8 cellular contexts compared by ENCODE assay signal in genomic region chr19:55160128-55160985, GRCh38. TPM values are rescaled to one million over a fixed set of nuclear protein-coding genes. Genes with fewer than 3 reads are reported as not detected.
DNase-seq lines count a peak whose midpoint lies in the region; ATAC-seq, FAIRE-seq and TF ChIP-seq lines count a peak whose summit lies in the region.

No MANE protein-coding gene starts in this region.

- H3K27me3 Mint-ChIP-seq in CD4-positive, alpha-beta T cell: peaks cover 69% of the 10 kb centered on the region
- H3K27me3 Mint-ChIP-seq in T-helper 1 cell treated with Interleukin-12 subunit alpha and Interleukin-12 subunit beta and Interleukin-4 antibody, amounts not matched to agents 30 μg/mL and 1 μg/mL, for 36 hours (ENCODE audit: low read depth): peaks cover 42% of the 10 kb centered on the region
- peaks cover 34% of the 10 kb centered on the region for H3K27me3 Mint-ChIP-seq in activated naive CD8-positive, alpha-beta T cell treated with anti-CD3 and anti-CD28 coated beads, Interleukin-2, amount 10 ng/mL, durations not matched to agents 7 days and 5 days

- no peak overlapping the region for H3K27ac Mint-ChIP-seq in CD4-positive, alpha-beta T cell
- peak overlapping the region; percentile 13 for H3K27ac Mint-ChIP-seq in T-helper 1 cell treated with Interleukin-12 subunit alpha and Interleukin-12 subunit beta and Interleukin-4 antibody, amounts not matched to agents 30 μg/mL and 1 μg/mL, for 36 hours
- no peak overlapping the region for H3K27ac Mint-ChIP-seq in activated naive CD8-positive, alpha-beta T cell treated with anti-CD3 and anti-CD28 coated beads, Interleukin-2, amount 10 ng/mL, durations not matched to agents 7 days and 5 days

- peak; percentile 65 to 85 (median 76) for DNase-seq in CD4-positive, alpha-beta T cell
- DNase-seq in H54 (ENCODE audit: insufficient read length, low spot score) (peak; percentile 99), NCI-H187 (lab: John Stamatoyannopoulos, UW) (peak; percentile 82 to 95), heart left ventricle (peak; percentile 86 to 92 (median 89)), retina (peak; percentile 87)
- peak; percentile 95 for DNase-seq in activated naive CD8-positive, alpha-beta T cell treated with anti-CD3 and anti-CD28 coated beads, Interleukin-2, amount 10 ng/mL, durations not matched to agents 7 days and 5 days

- FAIRE-seq in H54 (lab: Jason Lieb, UNC): no peak

- H3K4me3 ChIP-seq in heart left ventricle: peak overlapping the region in 9 of 12 donors; percentile 1 to 83 (median 53)

- no peak overlapping the region for H3K27ac ChIP-seq in CD4-positive, alpha-beta T cell (ENCODE audit: low read depth, low read length)
- peak overlapping the region in 11 of 12 donors; percentile 53 to 100 (median 95) for H3K27ac ChIP-seq in heart left ventricle

- H3K36me3 Mint-ChIP-seq in CD4-positive, alpha-beta T cell (ENCODE audit: low read depth): no peaks in the 10 kb centered on the region
- H3K36me3 Mint-ChIP-seq in T-helper 1 cell treated with Interleukin-12 subunit alpha and Interleukin-12 subunit beta and Interleukin-4 antibody, amounts not matched to agents 30 μg/mL and 1 μg/mL, for 36 hours (ENCODE audit: low read depth): no peaks in the 10 kb centered on the region
- no peaks in the 10 kb centered on the region for H3K36me3 Mint-ChIP-seq in activated naive CD8-positive, alpha-beta T cell treated with anti-CD3 and anti-CD28 coated beads, Interleukin-2, amount 10 ng/mL, durations not matched to agents 7 days and 5 days

- POLR2A ChIA-PET in CD4-positive, alpha-beta T cell (lab: Charles Lee): interaction anchor here (0.6 to 1.2 kb wide), 4 partner anchors 9 to 247 kb away, joined by 3 to 4 read pairs (median 4); partner anchors contain the start of gene UBE2S
- POLR2A ChIA-PET in activated naive CD8-positive, alpha-beta T cell treated with anti-CD3 and anti-CD28 coated beads, Interleukin-2, amount 10 ng/mL, durations not matched to agents 7 days and 5 days (lab: Charles Lee): interaction anchor here (0.5 to 1.4 kb wide), 6 partner anchors 13 to 720 kb away, joined by 3 to 4 read pairs (median 4); partner anchors contain the start of genes FIZ1 and ZNF628

- no peaks in the 10 kb centered on the region for H3K9me3 Mint-ChIP-seq in CD4-positive, alpha-beta T cell
- no peaks in the 10 kb centered on the region for H3K9me3 Mint-ChIP-seq in T-helper 1 cell treated with Interleukin-12 subunit alpha and Interleukin-12 subunit beta and Interleukin-4 antibody, amounts not matched to agents 30 μg/mL and 1 μg/mL, for 36 hours
- H3K9me3 Mint-ChIP-seq in activated naive CD8-positive, alpha-beta T cell treated with anti-CD3 and anti-CD28 coated beads, Interleukin-2, amount 10 ng/mL, durations not matched to agents 7 days and 5 days: no peaks in the 10 kb centered on the region

- H3K36me3 ChIP-seq in heart left ventricle: peaks cover 0 to 27% (median 0%) of the 10 kb centered on the region in 9 donors

- WGBS in heart left ventricle, 4 donors: 3 to 11% (median 5%) methylated on average over 6 to 33 of the region's 33 CpGs

- intact Hi-C loops in CD4-positive, alpha-beta T cell (cut with DNase I, micrococcal nuclease): loop anchor here (1.0 to 5.0 kb wide), 2 partner anchors 72 to 73 kb away; no protein-coding TSS in a partner anchor
- intact Hi-C loops in heart left ventricle (cut with DNase I): no loop called here

- H3K4me3 Mint-ChIP-seq in CD4-positive, alpha-beta T cell: no peak overlapping the region
- peak overlapping the region; percentile 47 for H3K4me3 Mint-ChIP-seq in T-helper 1 cell treated with Interleukin-12 subunit alpha and Interleukin-12 subunit beta and Interleukin-4 antibody, amounts not matched to agents 30 μg/mL and 1 μg/mL, for 36 hours
- no peak overlapping the region for H3K4me3 Mint-ChIP-seq in activated naive CD8-positive, alpha-beta T cell treated with anti-CD3 and anti-CD28 coated beads, Interleukin-2, amount 10 ng/mL, durations not matched to agents 7 days and 5 days

- CTCF ChIA-PET in CD4-positive, alpha-beta T cell (lab: Charles Lee): interaction anchor here (0.7 to 1.9 kb wide), 14 partner anchors 9 to 344 kb away, joined by 3 to 16 read pairs (median 4); partner anchors contain the start of genes ISOC2, PPP1R12C and UBE2S

- peaks cover 0 to 41% (median 11%) of the 10 kb centered on the region in 12 donors for H3K4me1 ChIP-seq in heart left ventricle

- peaks cover 11% of the 10 kb centered on the region for H3K4me1 Mint-ChIP-seq in CD4-positive, alpha-beta T cell (ENCODE audit: low read depth)
- H3K4me1 Mint-ChIP-seq in T-helper 1 cell treated with Interleukin-12 subunit alpha and Interleukin-12 subunit beta and Interleukin-4 antibody, amounts not matched to agents 30 μg/mL and 1 μg/mL, for 36 hours (ENCODE audit: low read depth): peaks cover 3% of the 10 kb centered on the region
- peaks cover 10% of the 10 kb centered on the region for H3K4me1 Mint-ChIP-seq in activated naive CD8-positive, alpha-beta T cell treated with anti-CD3 and anti-CD28 coated beads, Interleukin-2, amount 10 ng/mL, durations not matched to agents 7 days and 5 days

- peak; percentile 85 for TF ChIP-seq CTCF in CD4-positive, alpha-beta T cell (IDR thresholded peaks at IDR 0.05)
- peak; percentile 74 to 92 (median 86) for TF ChIP-seq CTCF in heart left ventricle (IDR thresholded peaks at IDR 0.05)

- peak; percentile 98 for ATAC-seq in CD4-positive, alpha-beta T cell (ENCODE audit: poor library complexity)
- peak; percentile 95 for ATAC-seq in activated naive CD8-positive, alpha-beta T cell treated with anti-CD3 and anti-CD28 coated beads, Interleukin-2, amount 10 ng/mL, durations not matched to agents 7 days and 5 days (ENCODE audit: low read depth)
- peak; percentile 18 to 53 (median 47) for ATAC-seq in heart left ventricle
- ATAC-seq in HG03095 (IDR thresholded peaks at IDR 0.05; ENCODE audit: unreplicated experiment): no peak

- TF ChIP-seq POLR2A in H54 (IDR thresholded peaks at IDR 0.05; ENCODE audit: low read depth, low read length): no peak
- no peak for TF ChIP-seq POLR2A in heart left ventricle (IDR thresholded peaks at IDR 0.05)

- no peaks in the 10 kb centered on the region for H3K9me3 ChIP-seq in CD4-positive, alpha-beta T cell (ENCODE audit: control insufficient read depth, low read length)
- no peaks in the 10 kb centered on the region for H3K9me3 ChIP-seq in heart left ventricle

- H3K27me3 ChIP-seq in CD4-positive, alpha-beta T cell (ENCODE audit: control insufficient read depth, insufficient read depth, low read length): peaks cover 74% of the 10 kb centered on the region
- H3K27me3 ChIP-seq in heart left ventricle: peaks cover 0 to 61% (median 26%) of the 10 kb centered on the region in 9 donors

RNA-seq across cellular contexts. Expression of gene TNNI3, which starts 2.8 kb away (rescaled TPM):
- total RNA-seq in CD4-positive, alpha-beta T cell: not detected
- not detected for total RNA-seq in activated naive CD8-positive, alpha-beta T cell treated with anti-CD3 and anti-CD28 coated beads, Interleukin-2, amount 10 ng/mL, durations not matched to agents 7 days and 5 days
- total RNA-seq in heart left ventricle: over 10,000 TPM in 3 of 9 donors, 1,000 to 10,000 TPM in 6; 1,912 to 14,347 (median 9,662) TPM
- polyA plus RNA-seq in heart left ventricle: over 10,000 TPM in 1 of 2 donors, 1,000 to 10,000 TPM in 1; 3,704 to 34,502 TPM

RNA-seq across cellular contexts. Expression of gene DNAAF3, which starts 6.1 kb away (rescaled TPM):
- not detected for total RNA-seq in CD4-positive, alpha-beta T cell
- under 1 TPM in 1 of 2 experiments, not detected in 1; 0.65 TPM for total RNA-seq in activated naive CD8-positive, alpha-beta T cell treated with anti-CD3 and anti-CD28 coated beads, Interleukin-2, amount 10 ng/mL, durations not matched to agents 7 days and 5 days
- 1 to 10 TPM in 7 of 9 donors, under 1 TPM in 2; 0.56 to 5.7 (median 2.1) TPM for total RNA-seq in heart left ventricle
- 1 to 10 TPM; 1.8 to 4.4 TPM for polyA plus RNA-seq in heart left ventricle

RNA-seq across cellular contexts. Expression of gene TNNT1, which starts 11.4 kb away (rescaled TPM):
- not detected for total RNA-seq in CD4-positive, alpha-beta T cell
- total RNA-seq in activated naive CD8-positive, alpha-beta T cell treated with anti-CD3 and anti-CD28 coated beads, Interleukin-2, amount 10 ng/mL, durations not matched to agents 7 days and 5 days: not detected
- 100 to 1,000 TPM in 3 of 9 donors, 10 to 100 TPM in 6; 18.7 to 192 (median 58.6) TPM for total RNA-seq in heart left ventricle
- 100 to 1,000 TPM in 1 of 2 donors, 10 to 100 TPM in 1; 23.8 to 264 TPM for polyA plus RNA-seq in heart left ventricle

RNA-seq across cellular contexts. Expression of gene SYT5, which starts 19.7 kb away (rescaled TPM):
- under 1 TPM; 0.41 to 0.56 TPM for total RNA-seq in CD4-positive, alpha-beta T cell
- under 1 TPM in 1 of 2 experiments, not detected in 1; 0.39 TPM for total RNA-seq in activated naive CD8-positive, alpha-beta T cell treated with anti-CD3 and anti-CD28 coated beads, Interleukin-2, amount 10 ng/mL, durations not matched to agents 7 days and 5 days
- total RNA-seq in heart left ventricle: under 1 TPM in 1 of 9 donors, not detected in 8; 0.15 TPM
- polyA plus RNA-seq in heart left ventricle: not detected

RNA-seq across cellular contexts. Expression of gene PPP1R12C, which starts 42.9 kb away (rescaled TPM):
- 100 to 1,000 TPM; 123 to 136 TPM for total RNA-seq in CD4-positive, alpha-beta T cell
- 100 to 1,000 TPM; 147 to 157 TPM for total RNA-seq in activated naive CD8-positive, alpha-beta T cell treated with anti-CD3 and anti-CD28 coated beads, Interleukin-2, amount 10 ng/mL, durations not matched to agents 7 days and 5 days
- 100 to 1,000 TPM; 116 to 324 (median 209) TPM for total RNA-seq in heart left ventricle
- polyA plus RNA-seq in heart left ventricle: 100 to 1,000 TPM; 230 to 264 TPM

Comparison
In these comparisons a context has a peak if more than half of its experiments do, and no peak if none do; other contexts are left out.
1. RNA of gene TNNI3, which starts 2.8 kb away (total RNA-seq): 1,912 to 14,347 TPM in heart left ventricle; not detected in activated naive CD8-positive, alpha-beta T cell treated with anti-CD3 and anti-CD28 coated beads, Interleukin-2, amount 10 ng/mL, durations not matched to agents 7 days and 5 days and not detected in CD4-positive, alpha-beta T cell; every median in the first group is over 1,000 times any median in the second.
2. RNA of gene TNNT1, which starts 11.4 kb away (total RNA-seq): 18.7 to 192 TPM in heart left ventricle; not detected in activated naive CD8-positive, alpha-beta T cell treated with anti-CD3 and anti-CD28 coated beads, Interleukin-2, amount 10 ng/mL, durations not matched to agents 7 days and 5 days and not detected in CD4-positive, alpha-beta T cell; every median in the first group is over 10 times any median in the second.
3. intact Hi-C loops: an anchor here in CD4-positive, alpha-beta T cell (1.0 to 5.0 kb wide); none called in heart left ventricle.
4. Peak in every context shown above with its lines, with median percentiles within 50 percentile points of each other: DNase-seq.